ENCODE assay signal across 8 cellular contexts in genomic region chr10:63798599-63799498, GRCh38.
DNase-seq lines count a peak whose midpoint lies in the region; ATAC-seq and TF ChIP-seq lines count a peak whose summit lies in the region.

No MANE protein-coding gene starts in this region.

- POLR2A ChIA-PET in Panc1 (lab: Charles Lee), result no interaction called here

- TF ChIP-seq CTCF in Panc1 (IDR thresholded peaks at IDR 0.05) (no peak), fibroblast of pulmonary artery (IDR thresholded peaks at IDR 0.05; ENCODE audit: low read length, missing control alignments) (no peak)

- H3K27ac Mint-ChIP-seq in activated CD4-positive, alpha-beta T cell treated with anti-CD3 and anti-CD28 coated beads, Interleukin-2, amount 10 ng/mL, durations not matched to agents 24 days and 14 days, result no peak overlapping the region

- no peaks in the 10 kb centered on the region for H3K4me1 ChIP-seq in Panc1 (ENCODE audit: control insufficient read depth, insufficient read depth, low read length)

- peaks cover 9% of the 10 kb centered on the region; the same call in 1 of the 2 replicates for H3K27me3 ChIP-seq in Panc1 (ENCODE audit: control insufficient read depth, insufficient read depth, low read length)

- H3K27me3 Mint-ChIP-seq in activated CD4-positive, alpha-beta T cell treated with anti-CD3 and anti-CD28 coated beads, Interleukin-2, amount 10 ng/mL, durations not matched to agents 24 days and 14 days, result peaks cover 2% of the 10 kb centered on the region

- CTCF ChIA-PET in Panc1 (lab: Charles Lee), result no interaction called here

- H3K27ac ChIP-seq in Panc1 (ENCODE audit: low read length), result no peak overlapping the region

- H3K4me3 ChIP-seq in Panc1 (ENCODE audit: low read depth in 2 of 2, low read length in 2 of 2) (no peak overlapping the region), fibroblast of pulmonary artery (replicated peaks; ENCODE audit: low read depth, low read length) (no peak overlapping the region)

- ATAC-seq in Panc1 (no peak; the same call in 1 of the 2 replicates), HG03095 (IDR thresholded peaks at IDR 0.05; ENCODE audit: unreplicated experiment) (no peak)

- intact Hi-C loops in Panc1 (cut with micrococcal nuclease; ENCODE audit: unreplicated experiment), result no loop called here
- intact Hi-C loops in activated CD4-positive, alpha-beta T cell treated with anti-CD3 and anti-CD28 coated beads, Interleukin-2, amount 10 ng/mL, durations not matched to agents 24 days and 14 days (cut with micrococcal nuclease), result no loop called here

- H3K4me1 Mint-ChIP-seq in activated CD4-positive, alpha-beta T cell treated with anti-CD3 and anti-CD28 coated beads, Interleukin-2, amount 10 ng/mL, durations not matched to agents 24 days and 14 days, result peaks cover 3% of the 10 kb centered on the region

- no peaks in the 10 kb centered on the region for H3K9me3 Mint-ChIP-seq in activated CD4-positive, alpha-beta T cell treated with anti-CD3 and anti-CD28 coated beads, Interleukin-2, amount 10 ng/mL, durations not matched to agents 24 days and 14 days

- no peaks in the 10 kb centered on the region for H3K9me3 ChIP-seq in Panc1 (ENCODE audit: control insufficient read depth, insufficient read depth, low read depth, low read length)

- H3K36me3 Mint-ChIP-seq in activated CD4-positive, alpha-beta T cell treated with anti-CD3 and anti-CD28 coated beads, Interleukin-2, amount 10 ng/mL, durations not matched to agents 24 days and 14 days (ENCODE audit: low read depth), result no peaks in the 10 kb centered on the region

- in situ Hi-C loops in Panc1 (cut with HindIII; ENCODE audit: low pct_unique_long_range_greater_than_20kb, low sequenced_read_pairs), result no loop called here

- BruUV-seq in Panc1 (replicated peaks; lab: Mats Ljungman, UMichigan), result no TSS peak

- no peaks in the 10 kb centered on the region for H3K36me3 ChIP-seq in Panc1 (ENCODE audit: control insufficient read depth, insufficient read depth, low read length)

- no peak overlapping the region for H3K4me3 Mint-ChIP-seq in activated CD4-positive, alpha-beta T cell treated with anti-CD3 and anti-CD28 coated beads, Interleukin-2, amount 10 ng/mL, durations not matched to agents 24 days and 14 days

- peak; percentile 8 for DNase-seq in Ammon's horn (ENCODE audit: low spot score)
- peak; percentile 20 for DNase-seq in Panc1 (ENCODE audit: low read depth, low spot score)
- peak; percentile 93 for DNase-seq in fibroblast of pulmonary artery (ENCODE audit: low read depth)
- DNase-seq in non-pigmented ciliary epithelial cell (ENCODE audit: low read depth), result peak; percentile 94
- no peak for DNase-seq in NCI-H146 (lab: John Stamatoyannopoulos, UW)
- DNase-seq in activated CD4-positive, alpha-beta T cell treated with anti-CD3 and anti-CD28 coated beads, Interleukin-2, amount 10 ng/mL, durations not matched to agents 24 days and 14 days, result no peak
- DNase-seq in NCI-H1105 treated with DMSO at 0.1 percent for 48 hours (lab: John Stamatoyannopoulos, UW), result no peak

Comparison
In these comparisons a context has a peak if more than half of its experiments do, and no peak if none do; other contexts are left out.
1. DNase-seq: peak in Ammon's horn (single experiment), Panc1 (single experiment), fibroblast of pulmonary artery (single experiment) and non-pigmented ciliary epithelial cell (single experiment); none in NCI-H146 (single experiment), activated CD4-positive, alpha-beta T cell treated with anti-CD3 and anti-CD28 coated beads, Interleukin-2, amount 10 ng/mL, durations not matched to agents 24 days and 14 days (single experiment) and NCI-H1105 treated with DMSO at 0.1 percent for 48 hours (single experiment).